In genomic region chrX:460823-461640, GRCh38 we compare ENCODE assay signal across 27 cellular contexts.
"Had no signal": no experiment of that assay in that cellular context is flagged by ENCODE, and none has a peak within 500 bp of the region (broad histone marks: within the 10 kb centered on the region; RNA-seq: fewer than 3 reads in every experiment).

No MANE protein-coding gene starts in this region.

- H3K27ac ChIP-seq: gastrocnemius medialis, left ventricle myocardium inferior, suprapubic skin, tibial artery, VCaP had no signal

- H3K9me3 ChIP-seq: gastrocnemius medialis, left ventricle myocardium inferior, suprapubic skin, tibial artery had no signal

- H3K36me3 ChIP-seq: gastrocnemius medialis, left ventricle myocardium inferior, suprapubic skin, tibial artery had no signal

- FAIRE-seq: endometrium, islet of Langerhans, small intestine had no signal

- DNase-seq: activated CD4-positive, alpha-beta memory T cell treated with anti-CD3 and anti-CD28 coated beads for 36 hours; activated CD4-positive, alpha-beta T cell treated with anti-CD3 and anti-CD28 coated beads, Interleukin-2, amount 10 ng/mL, durations not matched to agents 24 days and 14 days; activated CD4-positive, CD25-positive, alpha-beta regulatory T cell treated with anti-CD3 and anti-CD28 coated beads, Interleukin-2, amount 50 U/mL, for 72 hours; activated CD8-positive, alpha-beta memory T cell treated with anti-CD3 and anti-CD28 coated beads, Interleukin-2, amount 50 U/mL, for 4 hours; activated gamma-delta T cell; activated naive CD4-positive, alpha-beta T cell treated with anti-CD3 and anti-CD28 coated beads, Interleukin-2, amount 10 ng/mL, durations not matched to agents 7 days and 5 days; activated naive CD8-positive, alpha-beta T cell treated with anti-CD3 and anti-CD28 coated beads, Interleukin-2, amount 10 ng/mL, durations not matched to agents 7 days and 5 days; activated T-cell treated with anti-CD3 and anti-CD28 coated beads, Interleukin-2, amount 50 U/mL, for 24 hours; amniotic stem cell; central memory CD4-positive, alpha-beta T cell; dermis blood vessel endothelial cell; effector CD8-positive, alpha-beta T cell; erythroblast; gastrocnemius medialis; glutamatergic neuron; left ventricle myocardium inferior; occipital lobe; small intestine; stimulated activated CD4-positive, alpha-beta T cell treated with anti-CD3 and anti-CD28 coated beads, Interleukin-15, amount 100 ng/mL, for 24 hours; stimulated activated CD4-positive, alpha-beta T cell treated with anti-CD3 and anti-CD28 coated beads, Interleukin-2, amount 100 ng/mL, for 24 hours; stimulated activated naive CD4-positive, alpha-beta T cell; tibial artery had no signal

- H3K4me3 ChIP-seq: gastrocnemius medialis, left ventricle myocardium inferior, suprapubic skin, tibial artery had no signal

- H3K27me3 ChIP-seq: suprapubic skin had no signal

- ATAC-seq: gastrocnemius medialis, sciatic nerve had no signal

- H3K4me1 ChIP-seq: gastrocnemius medialis, left ventricle myocardium inferior, suprapubic skin, tibial artery had no signal
